ENCODE assay signal across 32 cellular contexts in the genomic region with DNA sequence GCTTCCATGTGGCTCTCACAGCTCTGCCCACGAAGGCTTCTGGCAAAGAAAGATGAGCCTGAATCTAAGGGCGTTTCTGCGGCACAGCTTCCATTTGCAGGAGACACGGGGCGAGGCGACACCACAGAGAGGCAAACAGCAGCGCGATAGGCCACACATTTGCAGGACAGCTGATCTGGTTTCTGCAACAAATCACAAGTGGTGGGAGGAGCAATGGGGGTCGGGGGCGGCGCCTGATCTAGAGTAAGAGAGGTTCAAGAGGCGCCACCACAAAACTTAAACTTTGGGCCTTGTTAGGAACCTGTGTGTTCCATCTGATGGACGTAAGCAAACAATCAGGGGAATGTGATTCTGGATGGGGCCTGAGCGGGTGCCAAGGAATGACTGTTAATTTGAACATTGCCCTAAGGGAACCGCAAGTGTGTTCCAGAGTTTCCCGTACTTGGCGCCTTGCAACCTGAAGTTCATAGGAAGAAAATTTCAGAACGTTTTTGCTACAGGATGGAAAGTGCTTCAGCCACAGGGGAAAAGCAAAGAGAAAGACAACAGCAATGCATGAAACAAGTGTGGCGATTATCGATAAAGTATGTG. TPM values are rescaled to one million over a fixed set of nuclear protein-coding genes. Genes with fewer than 3 reads are reported as not detected.
"Had no signal": no experiment of that assay in that cellular context is flagged by ENCODE, and none has a peak within 500 bp of the region (broad histone marks: within the 10 kb centered on the region; RNA-seq: fewer than 3 reads in every experiment).

No MANE protein-coding gene starts in this region.

- H3K9me3 ChIP-seq: heart left ventricle, stomach, suprapubic skin, tibial nerve had no signal

- H3K4me3 ChIP-seq: heart left ventricle, smooth muscle cell, stomach, suprapubic skin, tibial nerve had no signal

- ATAC-seq: activated T-helper 17 cell treated with anti-CD3 and anti-CD28 coated beads, Interleukin-2, amount 50 U/mL, for 72 hours; heart left ventricle; left cardiac atrium; sciatic nerve; stimulated activated memory B cell treated with anti-CD40 and anti-IgM and Interleukin-4, amounts not matched to agents 10 μg/mL and 1 μg/mL and 100 μg/mL, for 72 hours had no signal

- DNase-seq: activated CD4-positive, alpha-beta T cell treated with anti-CD3 and anti-CD28 coated beads, Interleukin-2, amount 10 ng/mL, durations not matched to agents 7 days and 5 days; activated CD4-positive, CD25-positive, alpha-beta regulatory T cell treated with anti-CD3 and anti-CD28 coated beads, Interleukin-2, amount 50 U/mL, for 72 hours; activated naive CD8-positive, alpha-beta T cell treated with anti-CD3 and anti-CD28 coated beads for 36 hours; activated T-cell treated with anti-CD3 and anti-CD28 coated beads, Interleukin-2, amount 50 U/mL, for 1 hour; amniotic stem cell; effector CD4-positive, alpha-beta T cell; heart left ventricle; islet precursor cell; left cardiac atrium; mesenchymal stem cell; nephron progenitor cell; occipital lobe; posterior cingulate gyrus; stimulated activated CD4-positive, alpha-beta T cell treated with anti-CD3 and anti-CD28 coated beads, Interleukin-15, amount 100 ng/mL, for 24 hours; stomach had no signal

- H3K4me2 ChIP-seq: smooth muscle cell had no signal

- H3K27ac ChIP-seq: heart left ventricle, stomach, suprapubic skin, tibial nerve, VCaP had no signal

- H3K36me3 ChIP-seq: heart left ventricle, stomach, suprapubic skin, tibial nerve had no signal

RNA-seq across cellular contexts. Expression of gene ENPP7, which starts 18.9 kb away (rescaled TPM):
- total RNA-seq: activated CD4-positive, alpha-beta T cell treated with anti-CD3 and anti-CD28 coated beads, Interleukin-2, amount 10 ng/mL, durations not matched to agents 7 days and 5 days; activated naive CD8-positive, alpha-beta T cell treated with anti-CD3 and anti-CD28 coated beads for 36 hours; cardiac septum; chondrocyte; epithelial cell of proximal tubule; fibroblast of villous mesenchyme; heart left ventricle; left cardiac atrium; lower leg skin; mononuclear cell; myocyte; occipital lobe; renal cortical epithelial cell; sciatic nerve; smooth muscle cell; suprapubic skin; T-helper 2 cell treated with Interferon-gamma antibody and Interleukin-4, amounts not matched to agents 100 ng/mL and 5 ng/mL, for 36 hours; tibial nerve; urinary bladder had no signal
- polyA plus RNA-seq: heart left ventricle, smooth muscle cell, stomach, urinary bladder had no signal
